ENCODE assay signal across 8 cellular contexts in the genomic region with DNA sequence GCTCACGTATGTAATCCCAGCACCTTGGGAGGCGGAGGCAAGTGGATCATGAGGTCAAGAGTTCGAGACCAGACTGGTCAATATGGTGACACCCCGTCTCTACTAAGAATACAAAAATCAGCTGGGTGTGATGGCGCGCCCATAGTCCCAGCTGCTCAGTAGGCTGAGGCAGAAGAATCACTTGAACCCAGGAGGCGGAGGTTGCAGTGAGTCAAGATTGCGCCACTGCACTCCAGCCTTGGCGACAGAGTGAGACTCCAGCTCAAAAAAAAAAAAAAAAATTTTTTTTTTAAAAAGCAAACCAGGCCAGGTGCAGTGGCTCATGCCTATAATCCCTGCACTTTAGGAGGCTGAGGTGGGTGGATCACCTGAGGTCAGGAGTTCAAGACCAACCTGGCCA. TPM values are rescaled to one million over a fixed set of nuclear protein-coding genes. Genes with fewer than 3 reads are reported as not detected.
DNase-seq lines count a peak whose midpoint lies in the region; ATAC-seq and TF ChIP-seq lines count a peak whose summit lies in the region.
"Not testable (repeated sequence)": the region's sequence is repeated elsewhere in the genome, so short reads cannot be mapped to it uniquely, and the experiment has no call there.

No MANE protein-coding gene starts in this region.

- H3K9me3 Mint-ChIP-seq in CD4-positive, alpha-beta T cell; HFFc6; T-helper 1 cell treated with Interleukin-12 subunit alpha and Interleukin-12 subunit beta and Interleukin-4 antibody, amounts not matched to agents 30 μg/mL and 1 μg/mL, for 36 hours; activated CD8-positive, alpha-beta T cell treated with anti-CD3 and anti-CD28 coated beads for 36 hours; activated naive CD8-positive, alpha-beta T cell (ENCODE audit: low read depth); central memory CD8-positive, alpha-beta T cell; naive thymus-derived CD8-positive, alpha-beta T cell; stimulated activated effector memory CD8-positive, alpha-beta T cell treated with anti-CD3 and anti-CD28 coated beads, Interleukin-12 subunit alpha, Interleukin-12 subunit beta, amount 100 ng/mL, for 72 hours: not testable (repeated sequence)

- H3K27me3 Mint-ChIP-seq in CD4-positive, alpha-beta T cell; HFFc6 (ENCODE audit: insufficient read depth); T-helper 1 cell treated with Interleukin-12 subunit alpha and Interleukin-12 subunit beta and Interleukin-4 antibody, amounts not matched to agents 30 μg/mL and 1 μg/mL, for 36 hours (ENCODE audit: low read depth); activated CD8-positive, alpha-beta T cell treated with anti-CD3 and anti-CD28 coated beads for 36 hours; activated naive CD8-positive, alpha-beta T cell; central memory CD8-positive, alpha-beta T cell; naive thymus-derived CD8-positive, alpha-beta T cell: not testable (repeated sequence)

- H3K36me3 Mint-ChIP-seq in CD4-positive, alpha-beta T cell (ENCODE audit: low read depth), result peaks cover 32% of the 10 kb centered on the region
- peaks cover 19% of the 10 kb centered on the region for H3K36me3 Mint-ChIP-seq in HFFc6 (ENCODE audit: low read depth)
- H3K36me3 Mint-ChIP-seq in T-helper 1 cell treated with Interleukin-12 subunit alpha and Interleukin-12 subunit beta and Interleukin-4 antibody, amounts not matched to agents 30 μg/mL and 1 μg/mL, for 36 hours (ENCODE audit: low read depth), result peaks cover 21% of the 10 kb centered on the region
- peaks cover 31% of the 10 kb centered on the region for H3K36me3 Mint-ChIP-seq in activated CD8-positive, alpha-beta T cell treated with anti-CD3 and anti-CD28 coated beads for 36 hours (ENCODE audit: low read depth)
- H3K36me3 Mint-ChIP-seq in activated naive CD8-positive, alpha-beta T cell; stimulated activated effector memory CD8-positive, alpha-beta T cell treated with anti-CD3 and anti-CD28 coated beads, Interleukin-12 subunit alpha, Interleukin-12 subunit beta, amount 100 ng/mL, for 72 hours: not testable (repeated sequence)
- H3K36me3 Mint-ChIP-seq in central memory CD8-positive, alpha-beta T cell (ENCODE audit: insufficient read depth), result peaks cover 36% of the 10 kb centered on the region
- peaks cover 6 to 28% (median 12%) of the 10 kb centered on the region in 3 donors for H3K36me3 Mint-ChIP-seq in naive thymus-derived CD8-positive, alpha-beta T cell

- POLR2A ChIA-PET in CD4-positive, alpha-beta T cell (lab: Charles Lee), result interaction anchor here (0.6 to 1.6 kb wide), 4 partner anchors 37 to 681 kb away, joined by 3 to 4 read pairs (median 4); no protein-coding TSS in a partner anchor
- POLR2A ChIA-PET in activated CD8-positive, alpha-beta T cell treated with anti-CD3 and anti-CD28 coated beads for 36 hours (lab: Charles Lee), result interaction anchor here (0.9 to 3.2 kb wide), 4 partner anchors 13 to 46 kb away, joined by 3 to 17 read pairs (median 4); no protein-coding TSS in a partner anchor
- POLR2A ChIA-PET in naive thymus-derived CD8-positive, alpha-beta T cell (lab: Charles Lee), result interaction anchor here (0.7 to 2.6 kb wide), 3 partner anchors 9 to 907 kb away, joined by 3 to 14 read pairs (median 4); a partner anchor contains a TSS

- peaks cover 26% of the 10 kb centered on the region for H3K4me1 Mint-ChIP-seq in CD4-positive, alpha-beta T cell (ENCODE audit: low read depth)
- H3K4me1 Mint-ChIP-seq in HFFc6 (ENCODE audit: low read depth), result peaks cover 19% of the 10 kb centered on the region
- H3K4me1 Mint-ChIP-seq in T-helper 1 cell treated with Interleukin-12 subunit alpha and Interleukin-12 subunit beta and Interleukin-4 antibody, amounts not matched to agents 30 μg/mL and 1 μg/mL, for 36 hours (ENCODE audit: low read depth), result peaks cover 17% of the 10 kb centered on the region
- H3K4me1 Mint-ChIP-seq in activated CD8-positive, alpha-beta T cell treated with anti-CD3 and anti-CD28 coated beads for 36 hours (ENCODE audit: low read depth), result peaks cover 23% of the 10 kb centered on the region
- H3K4me1 Mint-ChIP-seq in activated naive CD8-positive, alpha-beta T cell (ENCODE audit: low read depth), result peaks cover 33% of the 10 kb centered on the region
- H3K4me1 Mint-ChIP-seq in central memory CD8-positive, alpha-beta T cell, result peaks cover 24% of the 10 kb centered on the region
- peaks cover 9 to 33% (median 25%) of the 10 kb centered on the region in 4 donors for H3K4me1 Mint-ChIP-seq in naive thymus-derived CD8-positive, alpha-beta T cell
- H3K4me1 Mint-ChIP-seq in stimulated activated effector memory CD8-positive, alpha-beta T cell treated with anti-CD3 and anti-CD28 coated beads, Interleukin-12 subunit alpha, Interleukin-12 subunit beta, amount 100 ng/mL, for 72 hours, result peaks cover 13% of the 10 kb centered on the region

- CTCF ChIA-PET in CD4-positive, alpha-beta T cell (lab: Charles Lee), result not testable (repeated sequence)
- CTCF ChIA-PET in activated CD8-positive, alpha-beta T cell treated with anti-CD3 and anti-CD28 coated beads for 36 hours (lab: Charles Lee), result interaction anchor here (0.6 to 2.5 kb wide), 3 partner anchors 52 to 257 kb away, joined by 3 to 14 read pairs (median 3); no protein-coding TSS in a partner anchor

- peak overlapping the region; percentile 97 for H3K27ac Mint-ChIP-seq in CD4-positive, alpha-beta T cell
- not testable (repeated sequence) for H3K27ac Mint-ChIP-seq in HFFc6; T-helper 1 cell treated with Interleukin-12 subunit alpha and Interleukin-12 subunit beta and Interleukin-4 antibody, amounts not matched to agents 30 μg/mL and 1 μg/mL, for 36 hours; activated CD8-positive, alpha-beta T cell treated with anti-CD3 and anti-CD28 coated beads for 36 hours; central memory CD8-positive, alpha-beta T cell (ENCODE audit: low read depth)
- H3K27ac Mint-ChIP-seq in activated naive CD8-positive, alpha-beta T cell, result peak overlapping the region; percentile 99
- peak overlapping the region in 6 of 10 donors; percentile 11 to 95 (median 68) for H3K27ac Mint-ChIP-seq in naive thymus-derived CD8-positive, alpha-beta T cell
- peak overlapping the region; percentile 96 for H3K27ac Mint-ChIP-seq in stimulated activated effector memory CD8-positive, alpha-beta T cell treated with anti-CD3 and anti-CD28 coated beads, Interleukin-12 subunit alpha, Interleukin-12 subunit beta, amount 100 ng/mL, for 72 hours

- not testable (repeated sequence) for H3K9me3 ChIP-seq in CD4-positive, alpha-beta T cell (ENCODE audit: control insufficient read depth, low read length)

- TF ChIP-seq CTCF in CD4-positive, alpha-beta T cell (IDR thresholded peaks at IDR 0.05); HFFc6 (IDR thresholded peaks at IDR 0.05); activated CD8-positive, alpha-beta T cell treated with anti-CD3 and anti-CD28 coated beads for 36 hours (IDR thresholded peaks at IDR 0.05): not testable (repeated sequence)

- not testable (repeated sequence) for ATAC-seq in CD4-positive, alpha-beta T cell (ENCODE audit: poor library complexity); activated CD8-positive, alpha-beta T cell treated with anti-CD3 and anti-CD28 coated beads for 36 hours; central memory CD8-positive, alpha-beta T cell (replicated peaks; ENCODE audit: extremely low read depth, poor library complexity, severe bottlenecking); naive thymus-derived CD8-positive, alpha-beta T cell; stimulated activated effector memory CD8-positive, alpha-beta T cell treated with anti-CD3 and anti-CD28 coated beads, Interleukin-12 subunit alpha, Interleukin-12 subunit beta, amount 100 ng/mL, for 72 hours

- not testable (repeated sequence) for H3K27me3 ChIP-seq in CD4-positive, alpha-beta T cell (ENCODE audit: control insufficient read depth, insufficient read depth, low read length)

- intact Hi-C loops in CD4-positive, alpha-beta T cell (cut with DNase I, micrococcal nuclease); activated CD8-positive, alpha-beta T cell treated with anti-CD3 and anti-CD28 coated beads for 36 hours (cut with micrococcal nuclease): not testable (repeated sequence)

- peak overlapping the region; percentile 95 for H3K4me3 Mint-ChIP-seq in CD4-positive, alpha-beta T cell
- H3K4me3 Mint-ChIP-seq in HFFc6, result peak overlapping the region; percentile 99; the same call in 1 of the 2 replicates
- peak overlapping the region; percentile 40 for H3K4me3 Mint-ChIP-seq in T-helper 1 cell treated with Interleukin-12 subunit alpha and Interleukin-12 subunit beta and Interleukin-4 antibody, amounts not matched to agents 30 μg/mL and 1 μg/mL, for 36 hours
- peak overlapping the region; percentile 99 for H3K4me3 Mint-ChIP-seq in activated CD8-positive, alpha-beta T cell treated with anti-CD3 and anti-CD28 coated beads for 36 hours
- peak overlapping the region; percentile 99 for H3K4me3 Mint-ChIP-seq in activated naive CD8-positive, alpha-beta T cell
- peak overlapping the region; percentile 92 for H3K4me3 Mint-ChIP-seq in central memory CD8-positive, alpha-beta T cell
- peak overlapping the region in 9 of 10 donors; percentile 42 to 100 (median 97) for H3K4me3 Mint-ChIP-seq in naive thymus-derived CD8-positive, alpha-beta T cell
- H3K4me3 Mint-ChIP-seq in stimulated activated effector memory CD8-positive, alpha-beta T cell treated with anti-CD3 and anti-CD28 coated beads, Interleukin-12 subunit alpha, Interleukin-12 subunit beta, amount 100 ng/mL, for 72 hours, result not testable (repeated sequence)

- not testable (repeated sequence) for H3K27ac ChIP-seq in CD4-positive, alpha-beta T cell (ENCODE audit: low read depth, low read length)

- DNase-seq in CD4-positive, alpha-beta T cell; HFFc6; activated CD8-positive, alpha-beta T cell treated with anti-CD3 and anti-CD28 coated beads for 36 hours; central memory CD8-positive, alpha-beta T cell (ENCODE audit: low spot score in 2 of 2); naive thymus-derived CD8-positive, alpha-beta T cell: not testable (repeated sequence)
- DNase-seq in stimulated activated effector memory CD8-positive, alpha-beta T cell treated with anti-CD3 and anti-CD28 coated beads, Interleukin-12 subunit alpha, Interleukin-12 subunit beta, amount 100 ng/mL, for 72 hours (ENCODE audit: low spot score in 2 of 2), result peak in 1 of 2 donors; percentile 33

RNA-seq across cellular contexts. Expression of a gene that starts 1.8 kb away (rescaled TPM):
- 100 to 1,000 TPM; 195 to 218 TPM for total RNA-seq in CD4-positive, alpha-beta T cell
- total RNA-seq in HFFc6 (2021; fragmentation: NEBNext Ultra II Directional; extraction: Animal tissue kit (Norgen Biotek cat#: 25700)), result 10 to 100 TPM; 68.6 to 85.2 (median 75.4) TPM
- 100 to 1,000 TPM; 136 TPM for total RNA-seq in activated CD8-positive, alpha-beta T cell treated with anti-CD3 and anti-CD28 coated beads for 36 hours
- total RNA-seq in naive thymus-derived CD8-positive, alpha-beta T cell, result 100 to 1,000 TPM; 145 to 164 TPM
- polyA plus RNA-seq in naive thymus-derived CD8-positive, alpha-beta T cell, result 10 to 100 TPM; 66.1 to 92.1 (median 70.4) TPM

RNA-seq across cellular contexts. Expression of a gene that starts 30.6 kb away (rescaled TPM):
- total RNA-seq in CD4-positive, alpha-beta T cell, result 100 to 1,000 TPM; 129 to 133 TPM
- 100 to 1,000 TPM in 5 of 6 experiments, 10 to 100 TPM in 1; 98.4 to 126 (median 110) TPM for total RNA-seq in HFFc6 (2021; fragmentation: NEBNext Ultra II Directional; extraction: Animal tissue kit (Norgen Biotek cat#: 25700))
- 100 to 1,000 TPM; 155 to 159 TPM for total RNA-seq in activated CD8-positive, alpha-beta T cell treated with anti-CD3 and anti-CD28 coated beads for 36 hours
- total RNA-seq in naive thymus-derived CD8-positive, alpha-beta T cell, result 100 to 1,000 TPM; 104 to 111 TPM
- 10 to 100 TPM; 56.6 to 67.0 (median 60.7) TPM for polyA plus RNA-seq in naive thymus-derived CD8-positive, alpha-beta T cell
